ENCODE assay signal across 1 cellular context in genomic region chr2:136118819-136119716, GRCh38.
TF ChIP-seq lines count a peak whose summit lies in the region.

No MANE protein-coding gene starts in this region.

TF ChIP-seq in K562, 482 proteins besides CTCF, POLR2A, EP300 and RAD21:
- TF ChIP-seq PML (IDR thresholded peaks at IDR 0.05; ENCODE audit: low read length) (no peak), KAT2B (IDR thresholded peaks at IDR 0.05; ENCODE audit: low read depth, low read length) (no peak), HSF4 (CRISPR knock-in tag; IDR thresholded peaks at IDR 0.05; ENCODE audit: borderline replicate concordance) (no peak), PATZ1 (CRISPR knock-in tag; IDR thresholded peaks at IDR 0.05; ENCODE audit: borderline replicate concordance) (no peak), CLOCK (CRISPR knock-in tag; IDR thresholded peaks at IDR 0.05; ENCODE audit: borderline replicate concordance) (no peak), POLR3G (IDR thresholded peaks at IDR 0.05; ENCODE audit: extremely low read depth, insufficient read length, insufficient replicate concordance) (no peak), GTF3C2 (IDR thresholded peaks at IDR 0.05; ENCODE audit: borderline replicate concordance, extremely low read depth, insufficient read length) (no peak), NFATC3 (IDR thresholded peaks at IDR 0.05) (no peak), E2F4 (CRISPR knock-in tag; IDR thresholded peaks at IDR 0.05; ENCODE audit: low read depth) (no peak), ETS2 (tag; IDR thresholded peaks at IDR 0.05; ENCODE audit: borderline replicate concordance, poor library complexity, severe bottlenecking) (no peak), CTCFL (IDR thresholded peaks at IDR 0.05; ENCODE audit: borderline replicate concordance, insufficient read depth, low read depth, low read length, poor library complexity, severe bottlenecking) (no peak), DLX4 (CRISPR knock-in tag; IDR thresholded peaks at IDR 0.05) (no peak), ARID2 (IDR thresholded peaks at IDR 0.05) (no peak)
TF ChIP-seq in K562: peak in this region for 0.
